ENCODE assay signal across 1 cellular context in genomic region chr2:173956454-173956853, GRCh38.
TF ChIP-seq lines count a peak whose summit lies in the region.

No MANE protein-coding gene starts in this region.

TF ChIP-seq in A549, 52 proteins besides CTCF, POLR2A, EP300 and RAD21 (continued from another document):
- TF ChIP-seq, protein P1, sequence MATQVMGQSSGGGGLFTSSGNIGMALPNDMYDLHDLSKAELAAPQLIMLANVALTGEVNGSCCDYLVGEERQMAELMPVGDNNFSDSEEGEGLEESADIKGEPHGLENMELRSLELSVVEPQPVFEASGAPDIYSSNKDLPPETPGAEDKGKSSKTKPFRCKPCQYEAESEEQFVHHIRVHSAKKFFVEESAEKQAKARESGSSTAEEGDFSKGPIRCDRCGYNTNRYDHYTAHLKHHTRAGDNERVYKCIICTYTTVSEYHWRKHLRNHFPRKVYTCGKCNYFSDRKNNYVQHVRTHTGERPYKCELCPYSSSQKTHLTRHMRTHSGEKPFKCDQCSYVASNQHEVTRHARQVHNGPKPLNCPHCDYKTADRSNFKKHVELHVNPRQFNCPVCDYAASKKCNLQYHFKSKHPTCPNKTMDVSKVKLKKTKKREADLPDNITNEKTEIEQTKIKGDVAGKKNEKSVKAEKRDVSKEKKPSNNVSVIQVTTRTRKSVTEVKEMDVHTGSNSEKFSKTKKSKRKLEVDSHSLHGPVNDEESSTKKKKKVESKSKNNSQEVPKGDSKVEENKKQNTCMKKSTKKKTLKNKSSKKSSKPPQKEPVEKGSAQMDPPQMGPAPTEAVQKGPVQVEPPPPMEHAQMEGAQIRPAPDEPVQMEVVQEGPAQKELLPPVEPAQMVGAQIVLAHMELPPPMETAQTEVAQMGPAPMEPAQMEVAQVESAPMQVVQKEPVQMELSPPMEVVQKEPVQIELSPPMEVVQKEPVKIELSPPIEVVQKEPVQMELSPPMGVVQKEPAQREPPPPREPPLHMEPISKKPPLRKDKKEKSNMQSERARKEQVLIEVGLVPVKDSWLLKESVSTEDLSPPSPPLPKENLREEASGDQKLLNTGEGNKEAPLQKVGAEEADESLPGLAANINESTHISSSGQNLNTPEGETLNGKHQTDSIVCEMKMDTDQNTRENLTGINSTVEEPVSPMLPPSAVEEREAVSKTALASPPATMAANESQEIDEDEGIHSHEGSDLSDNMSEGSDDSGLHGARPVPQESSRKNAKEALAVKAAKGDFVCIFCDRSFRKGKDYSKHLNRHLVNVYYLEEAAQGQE (IDR thresholded peaks at IDR 0.05), result no peak
- TF ChIP-seq NPAS2 (CRISPR knock-in tag; IDR thresholded peaks at IDR 0.05; ENCODE audit: borderline replicate concordance), result no peak
